ENCODE assay signal across 18 cellular contexts in genomic region chr14:54216827-54217226, GRCh38.
"Had no signal": no experiment of that assay in that cellular context is flagged by ENCODE, and none has a peak within 500 bp of the region (broad histone marks: within the 10 kb centered on the region; RNA-seq: fewer than 3 reads in every experiment).

No MANE protein-coding gene starts in this region.

- H3K4me1 ChIP-seq: upper lobe of right lung had no signal

- H3K36me3 ChIP-seq: esophagus squamous epithelium, gastroesophageal sphincter, left ventricle myocardium inferior, neutrophil, sigmoid colon, tibial artery, upper lobe of right lung had no signal

- H3K4me3 ChIP-seq: esophagus squamous epithelium, gastroesophageal sphincter, left ventricle myocardium inferior, lung, sigmoid colon, skin epidermis, tibial artery, upper lobe of right lung had no signal

- H3K27ac ChIP-seq: esophagus squamous epithelium, gastroesophageal sphincter, left ventricle myocardium inferior, neutrophil, sigmoid colon, skin epidermis, tibial artery, upper lobe of right lung had no signal

- FAIRE-seq: colon had no signal

- H3K9me3 ChIP-seq: esophagus squamous epithelium, gastroesophageal sphincter, neutrophil, sigmoid colon, tibial artery, upper lobe of right lung had no signal

- DNase-seq: cerebellar nuclear complex; dermis blood vessel endothelial cell; esophagus squamous epithelium; foreskin fibroblast; glutamatergic neuron; immature natural killer cell; left ventricle myocardium inferior; naive thymus-derived CD4-positive, alpha-beta T cell; posterior cingulate gyrus; sigmoid colon; stimulated activated naive CD4-positive, alpha-beta T cell treated with Interleukin-2 at 50 U/mL for 16 hours; tibial artery; upper lobe of right lung had no signal

- ATAC-seq: gastroesophageal sphincter; naive thymus-derived CD4-positive, alpha-beta T cell; upper lobe of right lung had no signal
